In the genomic region with DNA sequence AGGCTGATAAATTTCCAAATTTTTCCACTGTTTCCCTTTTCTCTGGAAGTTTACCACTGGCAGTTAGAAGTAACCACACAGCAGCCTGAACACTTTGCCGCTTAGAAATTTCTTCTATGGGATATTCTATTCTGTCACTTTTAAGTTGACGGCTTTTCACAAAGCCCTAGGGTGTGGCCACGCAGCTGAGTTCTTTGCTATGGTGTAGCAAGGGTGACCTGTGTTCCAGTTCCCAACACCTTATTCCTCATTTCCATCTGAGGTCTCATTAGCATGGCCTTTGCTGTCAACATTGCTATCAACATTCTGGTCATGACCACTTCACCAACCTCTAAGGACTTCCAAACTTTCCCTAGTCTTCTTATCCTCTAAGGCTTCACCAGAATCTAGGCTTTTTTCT, we compare ENCODE assay signal across 35 cellular contexts.
"Had no signal": no experiment of that assay in that cellular context is flagged by ENCODE, and none has a peak within 500 bp of the region (broad histone marks: within the 10 kb centered on the region; RNA-seq: fewer than 3 reads in every experiment).

No MANE protein-coding gene starts in this region.

- H3K9me3 Mint-ChIP-seq: activated T-cell treated with anti-CD3 and anti-CD28 coated beads, Interleukin-2, amount 50 U/mL, for 4 hours; central memory CD8-positive, alpha-beta T cell had no signal

- H3K27ac Mint-ChIP-seq: activated B cell treated with CpG ODN at 0.5 μM for 24 hours; activated CD4-positive, alpha-beta memory T cell treated with anti-CD3 and anti-CD28 coated beads for 36 hours; activated CD4-positive, alpha-beta T cell treated with anti-CD3 and anti-CD28 coated beads, Interleukin-2, amount 10 ng/mL, durations not matched to agents 24 days and 14 days; activated CD8-positive, alpha-beta T cell treated with anti-CD3 and anti-CD28 coated beads for 36 hours; activated naive CD4-positive, alpha-beta T cell treated with anti-CD3 and anti-CD28 coated beads for 36 hours; activated naive CD4-positive, alpha-beta T cell treated with anti-CD3 and anti-CD28 coated beads, Interleukin-2, amount 50 U/mL, for 72 hours; activated naive CD8-positive, alpha-beta T cell treated with anti-CD3 and anti-CD28 coated beads for 36 hours; activated T-cell treated with anti-CD3 and anti-CD28 coated beads, Interleukin-2, amount 50 U/mL, for 72 hours; activated T-helper 1 cell treated with anti-CD3 and anti-CD28 coated beads, Interleukin-12 subunit alpha, Interleukin-12 subunit beta, Interleukin-2, Interleukin-4 antibody, amounts not matched to agents 30 ng/mL and 10 ng/mL and 1 ng/mL, durations not matched to agents 14 hours and 24 hours and 36 hours; activated T-helper 17 cell treated with anti-CD3 and anti-CD28 coated beads, Interleukin-2, amount 50 U/mL, for 72 hours; brain; T-helper 1 cell treated with Interleukin-12 subunit alpha and Interleukin-12 subunit beta and Interleukin-4 antibody, amounts not matched to agents 30 μg/mL and 1 μg/mL, for 36 hours; T-helper 2 cell treated with Interferon-gamma antibody and Interleukin-4, amounts not matched to agents 5 μg/mL and 100 μg/mL, for 36 hours had no signal

- H3K36me3 Mint-ChIP-seq: brain had no signal

- H3K4me3 Mint-ChIP-seq: activated B cell treated with CpG ODN at 0.5 μM for 24 hours; activated CD4-positive, alpha-beta memory T cell treated with anti-CD3 and anti-CD28 coated beads for 36 hours; activated CD4-positive, alpha-beta T cell treated with anti-CD3 and anti-CD28 coated beads, Interleukin-2, amount 10 ng/mL, durations not matched to agents 24 days and 14 days; activated CD8-positive, alpha-beta T cell treated with anti-CD3 and anti-CD28 coated beads for 36 hours; activated naive CD4-positive, alpha-beta T cell treated with anti-CD3 and anti-CD28 coated beads for 36 hours; activated naive CD8-positive, alpha-beta T cell treated with anti-CD3 and anti-CD28 coated beads for 36 hours; activated T-cell treated with anti-CD3 and anti-CD28 coated beads, Interleukin-2, amount 50 U/mL, for 4 hours; activated T-cell treated with anti-CD3 and anti-CD28 coated beads, Interleukin-2, amount 50 U/mL, for 72 hours; activated T-helper 1 cell treated with anti-CD3 and anti-CD28 coated beads, Interleukin-12 subunit alpha, Interleukin-12 subunit beta, Interleukin-2, Interleukin-4 antibody, amounts not matched to agents 30 ng/mL and 10 ng/mL and 1 ng/mL, durations not matched to agents 14 hours and 24 hours and 36 hours; activated T-helper 17 cell treated with anti-CD3 and anti-CD28 coated beads, Interleukin-2, amount 50 U/mL, for 72 hours; brain; central memory CD8-positive, alpha-beta T cell; T-helper 1 cell treated with Interleukin-12 subunit alpha and Interleukin-12 subunit beta and Interleukin-4 antibody, amounts not matched to agents 30 μg/mL and 1 μg/mL, for 36 hours; T-helper 2 cell treated with Interferon-gamma antibody and Interleukin-4, amounts not matched to agents 5 μg/mL and 100 μg/mL, for 36 hours had no signal

- H3K4me1 Mint-ChIP-seq: activated T-helper 17 cell treated with anti-CD3 and anti-CD28 coated beads, Interleukin-2, amount 50 U/mL, for 72 hours; central memory CD8-positive, alpha-beta T cell had no signal

- H3K27me3 ChIP-seq: ascending aorta, cardiac muscle cell had no signal

- H3K9me3 ChIP-seq: ascending aorta had no signal

- H3K4me3 ChIP-seq: ascending aorta, cardiac muscle cell had no signal

- H3K27ac ChIP-seq: ascending aorta, cardiac muscle cell, VCaP had no signal

- H3K27me3 Mint-ChIP-seq: activated CD4-positive, alpha-beta memory T cell treated with anti-CD3 and anti-CD28 coated beads for 36 hours; activated CD8-positive, alpha-beta T cell treated with anti-CD3 and anti-CD28 coated beads for 36 hours; activated naive CD8-positive, alpha-beta T cell treated with anti-CD3 and anti-CD28 coated beads for 36 hours; activated T-helper 17 cell treated with anti-CD3 and anti-CD28 coated beads, Interleukin-2, amount 50 U/mL, for 72 hours had no signal

- H3K36me3 ChIP-seq: ascending aorta, cardiac muscle cell had no signal

- ATAC-seq: activated CD8-positive, alpha-beta T cell treated with anti-CD3 and anti-CD28 coated beads for 36 hours; activated naive CD4-positive, alpha-beta T cell treated with anti-CD3 and anti-CD28 coated beads, Interleukin-2, amount 50 U/mL, for 72 hours; activated T-cell treated with anti-CD3 and anti-CD28 coated beads, Interleukin-2, amount 50 U/mL, for 4 hours; activated T-cell treated with anti-CD3 and anti-CD28 coated beads, Interleukin-2, amount 50 U/mL, for 72 hours; activated T-helper 17 cell treated with anti-CD3 and anti-CD28 coated beads, Interleukin-2, amount 50 U/mL, for 72 hours had no signal

- H3K4me1 ChIP-seq: ascending aorta had no signal

- DNase-seq: activated B cell treated with CpG ODN at 0.5 μM for 24 hours; activated CD4-positive, alpha-beta memory T cell treated with anti-CD3 and anti-CD28 coated beads for 36 hours; activated CD4-positive, alpha-beta T cell treated with anti-CD3 and anti-CD28 coated beads, Interleukin-2, amount 10 ng/mL, durations not matched to agents 24 days and 14 days; activated CD4-positive, alpha-beta T cell treated with anti-CD3 and anti-CD28 coated beads, Interleukin-2, amount 50 U/mL, for 1 hour; activated CD4-positive, alpha-beta T cell treated with anti-CD3 and anti-CD28 coated beads, Interleukin-2, amount 50 U/mL, for 4 hours; activated CD4-positive, CD25-positive, alpha-beta regulatory T cell treated with anti-CD3 and anti-CD28 coated beads, Interleukin-2, amount 50 U/mL, for 72 hours; activated CD8-positive, alpha-beta memory T cell treated with anti-CD3 and anti-CD28 coated beads, Interleukin-2, amount 50 U/mL, for 4 hours; activated CD8-positive, alpha-beta T cell treated with anti-CD3 and anti-CD28 coated beads for 36 hours; activated effector memory CD4-positive, alpha-beta T cell treated with anti-CD3 and anti-CD28 coated beads, Interleukin-2, amount 50 U/mL, for 16 hours; activated gamma-delta T cell treated with Interleukin-2 at 50 U/mL for 16 hours; activated naive CD4-positive, alpha-beta T cell; activated naive CD4-positive, alpha-beta T cell treated with anti-CD3 and anti-CD28 coated beads for 36 hours; activated naive CD4-positive, alpha-beta T cell treated with anti-CD3 and anti-CD28 coated beads, Interleukin-2, amount 50 U/mL, for 16 hours; activated naive CD8-positive, alpha-beta T cell treated with anti-CD3 and anti-CD28 coated beads for 36 hours; activated T-cell treated with anti-CD3 and anti-CD28 coated beads for 4 hours; activated T-cell treated with anti-CD3 and anti-CD28 coated beads, Interleukin-2, amount 50 U/mL, for 1 hour; activated T-cell treated with anti-CD3 and anti-CD28 coated beads, Interleukin-2, amount 50 U/mL, for 4 hours; activated T-cell treated with anti-CD3 and anti-CD28 coated beads, Interleukin-2, amount 50 U/mL, for 72 hours; amygdala; anterior cingulate cortex; caudate nucleus; cerebellar nuclear complex; T-helper 1 cell; T-helper 2 cell; T-helper 9 cell had no signal
